In the genomic region with DNA sequence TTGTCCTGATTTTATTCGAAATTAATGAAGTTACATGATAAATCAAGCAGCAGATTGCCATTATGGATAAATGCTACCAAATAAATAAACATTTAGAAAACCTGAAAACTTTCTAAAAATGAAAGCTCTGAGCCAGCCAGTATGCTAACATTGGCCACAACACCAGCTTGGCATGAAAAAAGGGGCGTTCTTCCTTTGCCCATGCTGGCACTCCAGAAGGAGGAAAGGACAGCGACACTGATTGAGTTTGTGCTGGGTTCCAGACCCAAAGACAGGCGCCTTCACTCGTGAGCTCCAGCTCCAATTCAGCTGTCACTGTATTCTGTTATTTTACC, we compare ENCODE assay signal across 11 cellular contexts. TPM values are rescaled to one million over a fixed set of nuclear protein-coding genes. Genes with fewer than 3 reads are reported as not detected.
DNase-seq lines count a peak whose midpoint lies in the region; ATAC-seq and TF ChIP-seq lines count a peak whose summit lies in the region.
"Had no signal": no experiment of that assay in that cellular context is flagged by ENCODE, and none has a peak within 500 bp of the region (broad histone marks: within the 10 kb centered on the region; RNA-seq: fewer than 3 reads in every experiment).

No MANE protein-coding gene starts in this region.

- H3K9me3 Mint-ChIP-seq in activated T-cell treated with anti-CD3 and anti-CD28 coated beads, Interleukin-2, amount 50 U/mL, for 24 hours, result no peaks in the 10 kb centered on the region
- H3K9me3 Mint-ChIP-seq in activated CD4-positive, alpha-beta memory T cell treated with anti-CD3 and anti-CD28 coated beads, Interleukin-2, amount 10 ng/mL, durations not matched to agents 7 days and 5 days, result no peaks in the 10 kb centered on the region

- H3K9me3 ChIP-seq in lower lobe of right lung, result no peaks in the 10 kb centered on the region
- no peaks in the 10 kb centered on the region for H3K9me3 ChIP-seq in tibial nerve
- no peaks in the 10 kb centered on the region for H3K9me3 ChIP-seq in ovary
- H3K9me3 ChIP-seq: testis had no signal

- peak overlapping the region; percentile 94 for H3K27ac Mint-ChIP-seq in activated T-cell treated with anti-CD3 and anti-CD28 coated beads, Interleukin-2, amount 50 U/mL, for 24 hours
- H3K27ac Mint-ChIP-seq in activated CD4-positive, alpha-beta memory T cell treated with anti-CD3 and anti-CD28 coated beads, Interleukin-2, amount 10 ng/mL, durations not matched to agents 7 days and 5 days, result peak overlapping the region; percentile 92

- H3K36me3 ChIP-seq in lower lobe of right lung (no peaks in the 10 kb centered on the region), tibial nerve (no peaks in the 10 kb centered on the region), ovary (no peaks in the 10 kb centered on the region)

- POLR2A ChIA-PET in activated CD4-positive, alpha-beta memory T cell treated with anti-CD3 and anti-CD28 coated beads, Interleukin-2, amount 10 ng/mL, durations not matched to agents 7 days and 5 days (lab: Charles Lee), result interaction anchor here (1.5 to 3.3 kb wide), 3 partner anchors 10 to 154 kb away, joined by 3 to 18 read pairs (median 6); a partner anchor contains a TSS

- H3K4me3 Mint-ChIP-seq in activated T-cell treated with anti-CD3 and anti-CD28 coated beads, Interleukin-2, amount 50 U/mL, for 24 hours, result peak overlapping the region; percentile 71
- H3K4me3 Mint-ChIP-seq in activated CD4-positive, alpha-beta memory T cell treated with anti-CD3 and anti-CD28 coated beads, Interleukin-2, amount 10 ng/mL, durations not matched to agents 7 days and 5 days, result peak overlapping the region; percentile 81

- intact Hi-C loops in lower lobe of right lung (cut with DNase I), result no loop called here
- intact Hi-C loops in ovary (cut with DNase I), result no loop called here

- DNase-seq in activated T-cell treated with anti-CD3 and anti-CD28 coated beads, Interleukin-2, amount 50 U/mL, for 24 hours, result no peak
- no peak for DNase-seq in activated T-cell treated with anti-CD3 and anti-CD28 coated beads, Interleukin-2, amount 50 U/mL, for 1 hour
- DNase-seq in activated CD4-positive, alpha-beta memory T cell treated with anti-CD3 and anti-CD28 coated beads, Interleukin-2, amount 10 ng/mL, durations not matched to agents 7 days and 5 days, result no peak
- no peak for DNase-seq in lower lobe of right lung
- DNase-seq in tibial nerve (ENCODE audit: low spot score in 2 of 2), result no peak
- no peak for DNase-seq in effector CD8-positive, alpha-beta T cell (lab: John Stamatoyannopoulos, UW)
- DNase-seq in COR-L47 (lab: John Stamatoyannopoulos, UW), result no peak
- no peak for DNase-seq in ovary
- DNase-seq: caudate nucleus, testis had no signal

- H3K27me3 ChIP-seq in lower lobe of right lung (ENCODE audit: low read depth) (no peaks in the 10 kb centered on the region), tibial nerve (no peaks in the 10 kb centered on the region), ovary (no peaks in the 10 kb centered on the region)
- H3K27me3 ChIP-seq: testis had no signal

- H3K4me1 ChIP-seq in lower lobe of right lung, result peaks cover 72% of the 10 kb centered on the region
- peaks cover 0 to 60% (median 49%) of the 10 kb centered on the region in 4 donors for H3K4me1 ChIP-seq in tibial nerve
- H3K4me1 ChIP-seq in ovary (ENCODE audit: insufficient read depth), result peaks cover 19% of the 10 kb centered on the region

- CTCF ChIA-PET in activated CD4-positive, alpha-beta memory T cell treated with anti-CD3 and anti-CD28 coated beads, Interleukin-2, amount 10 ng/mL, durations not matched to agents 7 days and 5 days (lab: Charles Lee), result interaction anchor here (0.8 to 2.4 kb wide), 13 partner anchors 13 to 186 kb away, joined by 3 to 17 read pairs (median 4); a partner anchor contains a TSS

- no peak for ATAC-seq in lower lobe of right lung
- ATAC-seq: K562 had no signal

- TF ChIP-seq CTCF in lower lobe of right lung (IDR thresholded peaks at IDR 0.05), result no peak
- TF ChIP-seq CTCF in tibial nerve (IDR thresholded peaks at IDR 0.05), result peak in 1 of 5 experiments; percentile 7
- no peak for TF ChIP-seq CTCF in ovary (IDR thresholded peaks at IDR 0.05)

- H3K4me1 Mint-ChIP-seq in activated T-cell treated with anti-CD3 and anti-CD28 coated beads, Interleukin-2, amount 50 U/mL, for 24 hours (ENCODE audit: low read depth), result peaks cover 75% of the 10 kb centered on the region
- H3K4me1 Mint-ChIP-seq in activated CD4-positive, alpha-beta memory T cell treated with anti-CD3 and anti-CD28 coated beads, Interleukin-2, amount 10 ng/mL, durations not matched to agents 7 days and 5 days, result peaks cover 66% of the 10 kb centered on the region

- H3K27me3 Mint-ChIP-seq in activated T-cell treated with anti-CD3 and anti-CD28 coated beads, Interleukin-2, amount 50 U/mL, for 24 hours, result no peaks in the 10 kb centered on the region
- H3K27me3 Mint-ChIP-seq in activated CD4-positive, alpha-beta memory T cell treated with anti-CD3 and anti-CD28 coated beads, Interleukin-2, amount 10 ng/mL, durations not matched to agents 7 days and 5 days, result no peaks in the 10 kb centered on the region

- H3K4me3 ChIP-seq in lower lobe of right lung (no peak overlapping the region), tibial nerve (no peak overlapping the region), ovary (no peak overlapping the region)
- H3K4me3 ChIP-seq: K562, testis had no signal

- H3K27ac ChIP-seq in lower lobe of right lung (peak overlapping the region; percentile 75), tibial nerve (peak overlapping the region in 3 of 4 donors; percentile 14 to 82 (median 76)), ovary (peak overlapping the region in 1 of 2 donors; percentile 74)
- H3K27ac ChIP-seq: testis had no signal

- 67 to 87% methylated on average over 5 of the region's 5 CpGs for WGBS in tibial nerve, 2 donors
- 58 to 69% (median 68%) methylated on average over 5 of the region's 5 CpGs for WGBS in ovary, 3 donors

- no peak for TF ChIP-seq EP300 in tibial nerve (IDR thresholded peaks at IDR 0.05)
- TF ChIP-seq EP300 in ovary (IDR thresholded peaks at IDR 0.05), result no peak

- H3K36me3 Mint-ChIP-seq in activated T-cell treated with anti-CD3 and anti-CD28 coated beads, Interleukin-2, amount 50 U/mL, for 24 hours (ENCODE audit: low read depth), result peaks cover 33% of the 10 kb centered on the region
- H3K36me3 Mint-ChIP-seq in activated CD4-positive, alpha-beta memory T cell treated with anti-CD3 and anti-CD28 coated beads, Interleukin-2, amount 10 ng/mL, durations not matched to agents 7 days and 5 days (ENCODE audit: low read depth), result peaks cover 26% of the 10 kb centered on the region

- TF ChIP-seq POLR2A in tibial nerve (IDR thresholded peaks at IDR 0.05), result no peak
- TF ChIP-seq POLR2A in ovary (IDR thresholded peaks at IDR 0.05), result no peak

RNA-seq across cellular contexts. Expression of a gene that starts 5.1 kb away (rescaled TPM):
- total RNA-seq in activated CD4-positive, alpha-beta memory T cell treated with anti-CD3 and anti-CD28 coated beads, Interleukin-2, amount 10 ng/mL, durations not matched to agents 7 days and 5 days, result 10 to 100 TPM; 31.9 to 34.7 TPM
- 42.4 TPM for total RNA-seq in lower lobe of right lung
- total RNA-seq in tibial nerve, result 10 to 100 TPM; 35.4 to 82.3 (median 46.0) TPM
- 10 to 100 TPM; 11.0 to 29.9 (median 17.8) TPM for total RNA-seq in ovary
- 10 to 100 TPM in 1 of 2 donors, 1 to 10 TPM in 1; 7.4 to 11.9 TPM for polyA plus RNA-seq in ovary

RNA-seq across cellular contexts. Expression of a gene that starts 57.4 kb away (rescaled TPM):
- 1 to 10 TPM; 3.3 to 4.4 TPM for total RNA-seq in activated CD4-positive, alpha-beta memory T cell treated with anti-CD3 and anti-CD28 coated beads, Interleukin-2, amount 10 ng/mL, durations not matched to agents 7 days and 5 days
- 7.3 TPM for total RNA-seq in lower lobe of right lung
- 10 to 100 TPM; 38.5 to 77.9 (median 64.9) TPM for total RNA-seq in tibial nerve
- 10 to 100 TPM in 1 of 7 donors, 1 to 10 TPM in 6; 2.2 to 14.3 (median 5.9) TPM for total RNA-seq in ovary
- 10 to 100 TPM; 12.1 to 30.0 TPM for polyA plus RNA-seq in ovary
